In the genomic region with DNA sequence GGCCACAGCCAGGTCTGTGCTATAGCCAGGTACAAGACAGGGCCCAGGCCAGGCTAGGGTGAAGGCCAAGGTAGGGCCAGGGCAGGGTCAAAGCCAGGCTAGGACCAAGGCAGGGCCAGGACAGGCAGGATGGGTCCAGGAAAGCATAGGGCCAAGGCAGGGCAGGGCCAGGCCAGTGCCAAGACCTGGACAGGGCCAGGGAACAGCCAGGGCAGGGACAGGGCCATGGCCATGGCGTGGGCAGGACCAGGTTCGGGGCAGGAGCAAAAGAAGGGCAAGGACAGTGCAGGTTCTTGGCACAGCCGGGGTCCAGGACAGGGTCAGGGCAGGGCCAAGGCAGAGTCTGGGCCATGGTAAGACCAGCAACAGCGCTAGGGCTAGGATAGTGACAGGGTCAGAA, we compare ENCODE assay signal across 24 cellular contexts.
"Had no signal": no experiment of that assay in that cellular context is flagged by ENCODE, and none has a peak within 500 bp of the region (broad histone marks: within the 10 kb centered on the region; RNA-seq: fewer than 3 reads in every experiment).

No MANE protein-coding gene starts in this region.

- H3K4me3 Mint-ChIP-seq: activated naive CD8-positive, alpha-beta T cell; activated T-cell treated with anti-CD3 and anti-CD28 coated beads, Interleukin-2, amount 50 U/mL, for 4 hours; natural killer cell treated with Interleukin-12 subunit alpha and Interleukin-12 subunit beta and Interleukin-15 and Interleukin-18, amount 100 ng/mL, for 72 hours; stimulated activated effector memory CD8-positive, alpha-beta T cell treated with anti-CD3 and anti-CD28 coated beads, Interleukin-12 subunit alpha, Interleukin-12 subunit beta, amount 100 ng/mL, for 72 hours had no signal

- H3K27me3 ChIP-seq: colonic mucosa, dorsolateral prefrontal cortex, foreskin keratinocyte, neutrophil, ovary, right atrium auricular region, stomach, suprapubic skin, tibial nerve had no signal

- H3K4me1 ChIP-seq: colonic mucosa, foreskin keratinocyte, psoas muscle, right atrium auricular region, stomach, suprapubic skin, tibial nerve had no signal

- DNase-seq: activated CD4-positive, alpha-beta T cell treated with anti-CD3 and anti-CD28 coated beads, Interleukin-2, amount 50 U/mL, for 4 hours; activated CD8-positive, alpha-beta memory T cell treated with anti-CD3 and anti-CD28 coated beads, Interleukin-2, amount 50 U/mL, for 48 hours; activated naive CD4-positive, alpha-beta T cell; activated T-cell treated with anti-CD3 and anti-CD28 coated beads, Interleukin-2, amount 50 U/mL, for 4 hours; amniotic stem cell; colonic mucosa; foreskin keratinocyte; midbrain; ovary; stimulated activated CD4-positive, alpha-beta T cell treated with anti-CD3 and anti-CD28 coated beads, Interleukin-2, amount 100 ng/mL, for 24 hours; stomach; T-helper 1 cell had no signal

- H3K4me3 ChIP-seq: colonic mucosa, dorsolateral prefrontal cortex, lung, ovary, psoas muscle, right atrium auricular region, skin epidermis, stomach, suprapubic skin, tibial nerve had no signal

- H3K4me1 Mint-ChIP-seq: stimulated activated effector memory CD8-positive, alpha-beta T cell treated with anti-CD3 and anti-CD28 coated beads, Interleukin-12 subunit alpha, Interleukin-12 subunit beta, amount 100 ng/mL, for 72 hours had no signal

- H3K36me3 Mint-ChIP-seq: activated naive CD8-positive, alpha-beta T cell; natural killer cell treated with Interleukin-12 subunit alpha and Interleukin-12 subunit beta and Interleukin-15 and Interleukin-18, amount 100 ng/mL, for 72 hours; stimulated activated effector memory CD8-positive, alpha-beta T cell treated with anti-CD3 and anti-CD28 coated beads, Interleukin-12 subunit alpha, Interleukin-12 subunit beta, amount 100 ng/mL, for 72 hours had no signal

- H3K9me3 ChIP-seq: colonic mucosa, ovary, psoas muscle, right atrium auricular region, suprapubic skin, tibial nerve had no signal

- H3K27ac Mint-ChIP-seq: activated naive CD8-positive, alpha-beta T cell; activated T-helper 2 cell treated with anti-CD3 and anti-CD28 coated beads, Interferon-gamma antibody, Interleukin-2, Interleukin-4, amounts not matched to agents 10 μg/mL and 5 μg/mL and 100 μg/mL, durations not matched to agents 14 hours and 24 hours and 36 hours; natural killer cell treated with Interleukin-12 subunit alpha and Interleukin-12 subunit beta and Interleukin-15 and Interleukin-18, amount 100 ng/mL, for 72 hours; stimulated activated effector memory CD8-positive, alpha-beta T cell treated with anti-CD3 and anti-CD28 coated beads, Interleukin-12 subunit alpha, Interleukin-12 subunit beta, amount 100 ng/mL, for 72 hours had no signal

- H3K27me3 Mint-ChIP-seq: activated naive CD8-positive, alpha-beta T cell; natural killer cell treated with Interleukin-12 subunit alpha and Interleukin-12 subunit beta and Interleukin-15 and Interleukin-18, amount 100 ng/mL, for 72 hours had no signal

- H3K36me3 ChIP-seq: colonic mucosa, neutrophil, ovary, right atrium auricular region, stomach, suprapubic skin had no signal

- H3K27ac ChIP-seq: colonic mucosa, dorsolateral prefrontal cortex, foreskin keratinocyte, neutrophil, ovary, psoas muscle, right atrium auricular region, skin epidermis, stomach, suprapubic skin, tibial nerve had no signal

- H3K9me3 Mint-ChIP-seq: activated T-cell treated with anti-CD3 and anti-CD28 coated beads, Interleukin-2, amount 50 U/mL, for 4 hours; activated T-helper 2 cell treated with anti-CD3 and anti-CD28 coated beads, Interferon-gamma antibody, Interleukin-2, Interleukin-4, amounts not matched to agents 10 μg/mL and 5 μg/mL and 100 μg/mL, durations not matched to agents 14 hours and 24 hours and 36 hours; stimulated activated effector memory CD8-positive, alpha-beta T cell treated with anti-CD3 and anti-CD28 coated beads, Interleukin-12 subunit alpha, Interleukin-12 subunit beta, amount 100 ng/mL, for 72 hours had no signal
